ENCODE assay signal across 12 cellular contexts in genomic region chr9:78130004-78130403, GRCh38.
A peak's percentile ranks its signal among the peaks of the same experiment; 100 is the strongest.
DNase-seq lines count a peak whose midpoint lies in the region; ATAC-seq, FAIRE-seq and TF ChIP-seq lines count a peak whose summit lies in the region.
"Had no signal": no experiment of that assay in that cellular context is flagged by ENCODE, and none has a peak within 500 bp of the region (broad histone marks: within the 10 kb centered on the region; RNA-seq: fewer than 3 reads in every experiment).

No MANE protein-coding gene starts in this region.

- no peaks in the 10 kb centered on the region for H3K27me3 ChIP-seq in H9 (ENCODE audit: insufficient read depth, low read length)

- H2AK5ac ChIP-seq in H9 (ENCODE audit: insufficient read length, low read length): no peak overlapping the region

- no peaks in the 10 kb centered on the region for H3K79me1 ChIP-seq in H9 (ENCODE audit: insufficient read depth, low read depth, low read length, poor library complexity, severe bottlenecking)

- no peak overlapping the region for H4K91ac ChIP-seq in H9 (ENCODE audit: insufficient read length, low read depth, low read length)

- H3K36me3 Mint-ChIP-seq in H9 (ENCODE audit: insufficient read depth in 1 of 3, low read depth in 3 of 3): no peaks in the 10 kb centered on the region

- no peak overlapping the region for H2BK15ac ChIP-seq in H9 (ENCODE audit: low read depth, low read length)

- no peak overlapping the region for H2BK120ac ChIP-seq in H9 (ENCODE audit: low read depth, low read length, poor library complexity, severe bottlenecking)

- H3K4me3 Mint-ChIP-seq in H9: no peak overlapping the region
- H3K4me3 Mint-ChIP-seq: activated CD4-positive, alpha-beta T cell treated with anti-CD3 and anti-CD28 coated beads, Interleukin-2, amount 10 ng/mL, durations not matched to agents 7 days and 5 days had no signal

- no peak overlapping the region for H3K18ac ChIP-seq in H9 (ENCODE audit: insufficient read length, low read depth, low read length)

- H2BK12ac ChIP-seq in H9 (ENCODE audit: insufficient read length, low read depth, low read length): no peak overlapping the region

- H2AFZ ChIP-seq in H9 (ENCODE audit: low read length): no peak overlapping the region

- no peaks in the 10 kb centered on the region for H3K23me2 ChIP-seq in H9 (ENCODE audit: insufficient read length, low read depth, low read length, poor library complexity, severe bottlenecking)

- DNase-seq in H9 (peak; percentile 86), iPS DF 4.7 (ENCODE audit: extremely low read depth, low spot score) (peak; percentile 16), HTR-8/SVneo (ENCODE audit: insufficient read length, low spot score) (no peak), NCI-H1694 treated with DMSO at 0.1 percent for 48 hours (lab: John Stamatoyannopoulos, UW) (no peak)
- DNase-seq: activated CD4-positive, alpha-beta T cell treated with anti-CD3 and anti-CD28 coated beads, Interleukin-2, amount 10 ng/mL, durations not matched to agents 7 days and 5 days; heart right ventricle had no signal

- H3K79me2 ChIP-seq in H9 (ENCODE audit: insufficient read depth, low read length): no peaks in the 10 kb centered on the region

- ATAC-seq in GM21825 (IDR thresholded peaks at IDR 0.05; ENCODE audit: unreplicated experiment): no peak
- ATAC-seq in HG03442 (IDR thresholded peaks at IDR 0.05; ENCODE audit: unreplicated experiment): no peak

- no CpG with 5 or more reads among the region's 6 CpGs for WGBS in H9 (ENCODE audit: extremely low coverage, insufficient read length, low lambda C conversion rate)

- H3K4me1 ChIP-seq in H9 (ENCODE audit: insufficient read depth, low read length): 0 out of 2 replicates have a peak, but pooled peaks cover 2% of the 10 kb centered on the region
- H3K4me1 ChIP-seq: HAP-1 had no signal

- no peak overlapping the region for H4K5ac ChIP-seq in H9 (ENCODE audit: insufficient read length, low read depth, low read length)

- no peak overlapping the region for H3K23ac ChIP-seq in H9 (ENCODE audit: insufficient read length, low read depth, low read length)

- no peaks in the 10 kb centered on the region for H4K20me1 ChIP-seq in H9 (ENCODE audit: control insufficient read depth, insufficient read depth, insufficient read length)

- H3K27ac ChIP-seq in 22Rv1 (no peak overlapping the region), H9 (ENCODE audit: insufficient read length, low read depth, low read length) (no peak overlapping the region), angular gyrus (ENCODE audit: low read depth, low read length) (peak overlapping the region; percentile 79)
- H3K27ac ChIP-seq: heart right ventricle had no signal

- no peak overlapping the region for H2BK20ac ChIP-seq in H9 (ENCODE audit: low read depth, low read length, poor library complexity, severe bottlenecking)

- peaks cover 2 to 4% of the 10 kb centered on the region in 2 experiments; a peak in 3 of 4 replicates for H3K4me1 Mint-ChIP-seq in H9

- no peaks in the 10 kb centered on the region for H3K9me3 ChIP-seq in H9 (ENCODE audit: control insufficient read depth, low read depth, low read length)
- H3K9me3 ChIP-seq: HAP-1, heart right ventricle had no signal

- no peak for FAIRE-seq in HTR-8/SVneo (lab: Jason Lieb, UNC)
- FAIRE-seq: D721Med had no signal

- no peak overlapping the region for H3K56ac ChIP-seq in H9 (ENCODE audit: insufficient read length, low read depth, low read length)

- H4K8ac ChIP-seq in H9 (replicated peaks; ENCODE audit: insufficient read length, low read depth, low read length): no peak overlapping the region

- no peaks in the 10 kb centered on the region for H3K9me3 Mint-ChIP-seq in H9

- H3K27me3 Mint-ChIP-seq in H9 (ENCODE audit: low read depth): peaks cover 3% of the 10 kb centered on the region

- no peak overlapping the region for H3K27ac Mint-ChIP-seq in H9
- H3K27ac Mint-ChIP-seq: activated CD4-positive, alpha-beta T cell treated with anti-CD3 and anti-CD28 coated beads, Interleukin-2, amount 10 ng/mL, durations not matched to agents 7 days and 5 days had no signal

- no peak overlapping the region for H3K9ac ChIP-seq in H9 (ENCODE audit: extremely low read depth, insufficient read length, low read length)

- H3T11ph ChIP-seq in H9 (ENCODE audit: low read length): no peak overlapping the region

- H2BK5ac ChIP-seq in H9 (ENCODE audit: insufficient read length, low read length): no peak overlapping the region

- H3K14ac ChIP-seq in H9 (ENCODE audit: insufficient read depth, low read length): no peak overlapping the region

- H3K4ac ChIP-seq in H9 (ENCODE audit: low read depth, low read length): no peak overlapping the region

- peak; percentile 56 for TF ChIP-seq CTCF in 22Rv1 (IDR thresholded peaks at IDR 0.05)
- peak; percentile 78 for TF ChIP-seq CTCF in H9 (conservative IDR thresholded peaks at IDR 0.05)

- H3K4me2 ChIP-seq in H9 (ENCODE audit: insufficient read depth, insufficient read length, low read length): no peak overlapping the region

Comparison
In these comparisons a context has a peak if more than half of its experiments do, and no peak if none do; other contexts are left out.
1. DNase-seq: peak in H9 (single experiment) and iPS DF 4.7 (single experiment); none in HTR-8/SVneo (single experiment) and NCI-H1694 treated with DMSO at 0.1 percent for 48 hours (single experiment).